In genomic region chr9:109993250-109993978, GRCh38 we compare ENCODE assay signal across 38 cellular contexts.
"Had no signal": no experiment of that assay in that cellular context is flagged by ENCODE, and none has a peak within 500 bp of the region (broad histone marks: within the 10 kb centered on the region; RNA-seq: fewer than 3 reads in every experiment).

No MANE protein-coding gene starts in this region.

- H3K4me3 Mint-ChIP-seq: activated CD4-positive, alpha-beta memory T cell treated with anti-CD3 and anti-CD28 coated beads, Interleukin-2, amount 10 ng/mL, durations not matched to agents 7 days and 5 days; activated CD4-positive, alpha-beta T cell treated with anti-CD3 and anti-CD28 coated beads, Interleukin-2, amount 10 ng/mL, durations not matched to agents 7 days and 5 days; activated naive CD4-positive, alpha-beta T cell treated with anti-CD3 and anti-CD28 coated beads, Interleukin-2, amount 10 ng/mL, durations not matched to agents 7 days and 5 days; activated naive CD8-positive, alpha-beta T cell treated with anti-CD3 and anti-CD28 coated beads, Interleukin-2, amount 10 ng/mL, durations not matched to agents 7 days and 5 days; activated T-cell treated with anti-CD3 and anti-CD28 coated beads, Interleukin-2, amount 50 U/mL, for 24 hours; brain; effector memory CD8-positive, alpha-beta T cell; immature natural killer cell; mesothelial cell of epicardium; naive B cell; nephron progenitor cell; T-helper 17 cell had no signal

- H3K27me3 ChIP-seq: ascending aorta, cardiac muscle cell, colonic mucosa, gastrocnemius medialis, hepatocyte, pancreas, sigmoid colon, upper lobe of left lung, vagina had no signal

- H3K27ac Mint-ChIP-seq: activated CD4-positive, alpha-beta memory T cell treated with anti-CD3 and anti-CD28 coated beads, Interleukin-2, amount 10 ng/mL, durations not matched to agents 7 days and 5 days; activated CD4-positive, alpha-beta T cell treated with anti-CD3 and anti-CD28 coated beads, Interleukin-2, amount 10 ng/mL, durations not matched to agents 7 days and 5 days; activated naive CD4-positive, alpha-beta T cell treated with anti-CD3 and anti-CD28 coated beads, Interleukin-2, amount 10 ng/mL, durations not matched to agents 7 days and 5 days; activated naive CD8-positive, alpha-beta T cell treated with anti-CD3 and anti-CD28 coated beads, Interleukin-2, amount 10 ng/mL, durations not matched to agents 7 days and 5 days; activated T-cell treated with anti-CD3 and anti-CD28 coated beads, Interleukin-2, amount 50 U/mL, for 24 hours; brain; effector memory CD8-positive, alpha-beta T cell; immature natural killer cell; mesothelial cell of epicardium; nephron progenitor cell; T-helper 17 cell had no signal

- H3K4me1 ChIP-seq: colonic mucosa, pancreas, prostate gland, sigmoid colon, vagina had no signal

- H3K27ac ChIP-seq: cardiac muscle cell, colonic mucosa, gastrocnemius medialis, hepatocyte, neutrophil, pancreas, prostate gland, sigmoid colon, upper lobe of left lung, vagina, WERI-Rb-1 had no signal

- H3K4me1 Mint-ChIP-seq: activated CD4-positive, alpha-beta memory T cell treated with anti-CD3 and anti-CD28 coated beads, Interleukin-2, amount 10 ng/mL, durations not matched to agents 7 days and 5 days; activated CD4-positive, alpha-beta T cell treated with anti-CD3 and anti-CD28 coated beads, Interleukin-2, amount 10 ng/mL, durations not matched to agents 7 days and 5 days; activated naive CD4-positive, alpha-beta T cell treated with anti-CD3 and anti-CD28 coated beads, Interleukin-2, amount 10 ng/mL, durations not matched to agents 7 days and 5 days; activated naive CD8-positive, alpha-beta T cell treated with anti-CD3 and anti-CD28 coated beads, Interleukin-2, amount 10 ng/mL, durations not matched to agents 7 days and 5 days; brain; immature natural killer cell; mesothelial cell of epicardium; nephron progenitor cell had no signal

- H3K4me3 ChIP-seq: ascending aorta, cardiac muscle cell, colonic mucosa, gastrocnemius medialis, hepatocyte, pancreas, prostate gland, sigmoid colon, upper lobe of left lung, vagina had no signal

- H3K9me3 Mint-ChIP-seq: effector memory CD8-positive, alpha-beta T cell had no signal

- H3K27me3 Mint-ChIP-seq: activated CD4-positive, alpha-beta memory T cell treated with anti-CD3 and anti-CD28 coated beads, Interleukin-2, amount 10 ng/mL, durations not matched to agents 7 days and 5 days; activated naive CD8-positive, alpha-beta T cell treated with anti-CD3 and anti-CD28 coated beads, Interleukin-2, amount 10 ng/mL, durations not matched to agents 7 days and 5 days; brain; naive B cell; T-helper 17 cell had no signal

- H2AFZ ChIP-seq: hepatocyte had no signal

- H3K36me3 Mint-ChIP-seq: activated naive CD8-positive, alpha-beta T cell treated with anti-CD3 and anti-CD28 coated beads, Interleukin-2, amount 10 ng/mL, durations not matched to agents 7 days and 5 days; immature natural killer cell had no signal

- H3K79me2 ChIP-seq: hepatocyte had no signal

- H3K4me2 ChIP-seq: hepatocyte had no signal

- H3K9me3 ChIP-seq: ascending aorta, colonic mucosa, gastrocnemius medialis, neutrophil, pancreas, prostate gland, sigmoid colon, upper lobe of left lung, vagina had no signal

- DNase-seq: activated CD4-positive, alpha-beta memory T cell treated with anti-CD3 and anti-CD28 coated beads, Interleukin-2, amount 10 ng/mL, durations not matched to agents 7 days and 5 days; activated CD4-positive, alpha-beta T cell treated with anti-CD3 and anti-CD28 coated beads for 1 hour; activated CD4-positive, alpha-beta T cell treated with anti-CD3 and anti-CD28 coated beads, Interleukin-2, amount 10 ng/mL, durations not matched to agents 7 days and 5 days; activated CD8-positive, alpha-beta memory T cell treated with anti-CD3 and anti-CD28 coated beads, Interleukin-2, amount 50 U/mL, for 48 hours; activated gamma-delta T cell; activated naive CD4-positive, alpha-beta T cell treated with anti-CD3 and anti-CD28 coated beads, Interleukin-2, amount 10 ng/mL, durations not matched to agents 7 days and 5 days; activated naive CD8-positive, alpha-beta T cell treated with anti-CD3 and anti-CD28 coated beads, Interleukin-2, amount 10 ng/mL, durations not matched to agents 7 days and 5 days; activated T-cell treated with anti-CD3 and anti-CD28 coated beads, Interleukin-2, amount 50 U/mL, for 24 hours; cerebellar nuclear complex; colonic mucosa; effector memory CD8-positive, alpha-beta T cell; erythroblast; gastrocnemius medialis; glutamatergic neuron; immature natural killer cell; kidney; left colon; naive B cell; nephron progenitor cell; pancreas; retina; sigmoid colon; small intestine; stimulated activated CD4-positive, alpha-beta T cell treated with anti-CD3 and anti-CD28 coated beads, Interleukin-1b, Interleukin-23, amount 100 ng/mL, for 48 hours; stimulated activated CD4-positive, alpha-beta T cell treated with anti-CD3 and anti-CD28 coated beads, Interleukin-4, amount 100 ng/mL, for 4 hours; stimulated activated naive CD4-positive, alpha-beta T cell treated with Interleukin-2 at 50 U/mL for 16 hours; T-helper 17 cell; T1000; upper lobe of left lung; WERI-Rb-1 had no signal

- H3K36me3 ChIP-seq: ascending aorta, colonic mucosa, gastrocnemius medialis, neutrophil, pancreas, prostate gland, sigmoid colon, upper lobe of left lung, vagina, WERI-Rb-1 had no signal

- ATAC-seq: effector memory CD8-positive, alpha-beta T cell; gastrocnemius medialis; left colon; pancreas; T-helper 17 cell had no signal
